In the genomic region with DNA sequence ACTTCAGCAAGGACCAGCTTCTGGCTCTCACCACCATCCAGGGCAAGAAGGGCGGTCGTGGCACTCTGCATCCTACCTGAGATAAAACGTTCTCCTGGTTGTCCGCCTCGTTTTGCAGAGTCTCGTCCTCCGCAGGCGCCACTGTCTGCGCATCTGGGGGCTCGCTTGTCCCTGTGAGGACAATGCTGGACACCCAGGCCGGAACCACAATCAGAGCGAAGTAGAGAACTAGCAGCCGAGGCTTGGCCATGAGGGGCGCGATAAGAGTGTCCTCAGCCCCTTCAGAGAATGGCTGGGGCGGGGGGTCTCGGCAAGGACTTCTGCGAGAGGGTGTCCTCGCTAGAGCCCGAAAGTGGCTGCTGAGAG, we compare ENCODE assay signal across 8 cellular contexts. TPM values are rescaled to one million over a fixed set of nuclear protein-coding genes. Genes with fewer than 3 reads are reported as not detected.
DNase-seq lines count a peak whose midpoint lies in the region; ATAC-seq and TF ChIP-seq lines count a peak whose summit lies in the region.

No MANE protein-coding gene starts in this region.

- no peak for TF ChIP-seq EP300 in transverse colon (IDR thresholded peaks at IDR 0.05; ENCODE audit: low read depth)

- peak overlapping the region; percentile 89 for H3K9ac ChIP-seq in mesenchymal stem cell (ENCODE audit: low read length)

- TF ChIP-seq CTCF in brain microvascular endothelial cell (IDR thresholded peaks at IDR 0.05; ENCODE audit: low read depth, low read length, missing control alignments) (no peak), transverse colon (IDR thresholded peaks at IDR 0.05) (no peak)

- peaks cover 26% of the 10 kb centered on the region for H3K4me1 ChIP-seq in mesenchymal stem cell (ENCODE audit: control insufficient read depth, insufficient read depth, low read depth, low read length)
- peaks cover 3 to 20% (median 14%) of the 10 kb centered on the region in 4 donors for H3K4me1 ChIP-seq in transverse colon

- no peaks in the 10 kb centered on the region for H3K9me3 Mint-ChIP-seq in activated T-cell treated with anti-CD3 and anti-CD28 coated beads, Interleukin-2, amount 50 U/mL, for 24 hours

- no peak overlapping the region for H3K14ac ChIP-seq in mesenchymal stem cell (ENCODE audit: low read length in 2 of 2)

- H3K27ac Mint-ChIP-seq in activated T-cell treated with anti-CD3 and anti-CD28 coated beads, Interleukin-2, amount 50 U/mL, for 24 hours = no peak overlapping the region

- peaks cover 9% of the 10 kb centered on the region for H3K4me1 Mint-ChIP-seq in activated T-cell treated with anti-CD3 and anti-CD28 coated beads, Interleukin-2, amount 50 U/mL, for 24 hours (ENCODE audit: low read depth)

- peaks cover 48% of the 10 kb centered on the region for H3K27me3 Mint-ChIP-seq in activated T-cell treated with anti-CD3 and anti-CD28 coated beads, Interleukin-2, amount 50 U/mL, for 24 hours

- H3K36me3 ChIP-seq in brain microvascular endothelial cell (replicated peaks) (no peaks in the 10 kb centered on the region), mesenchymal stem cell (ENCODE audit: control insufficient read depth in 1 of 2, insufficient read depth in 2 of 2, low read depth in 1 of 2, low read length in 2 of 2) (peaks cover 0 to 14% of the 10 kb centered on the region in 2 experiments), transverse colon (no peaks in the 10 kb centered on the region)

- H2BK12ac ChIP-seq in mesenchymal stem cell (ENCODE audit: low read length in 2 of 2) = peak overlapping the region in 1 of 2 experiments; percentile 49

- H3K4ac ChIP-seq in mesenchymal stem cell (ENCODE audit: low read depth in 1 of 2, low read length in 2 of 2) = no peak overlapping the region

- H3K23ac ChIP-seq in mesenchymal stem cell (ENCODE audit: low read length in 2 of 2) = no peak overlapping the region

- no peak for ATAC-seq in GM18873 (IDR thresholded peaks at IDR 0.05; ENCODE audit: low FRiP score, unreplicated experiment)
- no peak for ATAC-seq in GM21390 (IDR thresholded peaks at IDR 0.05; ENCODE audit: unreplicated experiment)

- peaks cover 12% of the 10 kb centered on the region for H3K79me1 ChIP-seq in mesenchymal stem cell (replicated peaks; ENCODE audit: low read length, poor library complexity, severe bottlenecking)

- H2BK15ac ChIP-seq in mesenchymal stem cell (ENCODE audit: low read depth, poor library complexity, severe bottlenecking) = no peak overlapping the region

- DNase-seq in activated T-cell treated with anti-CD3 and anti-CD28 coated beads, Interleukin-2, amount 50 U/mL, for 24 hours = peak; percentile 31
- DNase-seq in activated T-cell treated with anti-CD3 and anti-CD28 coated beads for 4 hours (no peak), brain microvascular endothelial cell (no peak), mesenchymal stem cell (peak; percentile 22), transverse colon (no peak), midbrain (lab: John Stamatoyannopoulos, UW) (no peak)

- peak overlapping the region; percentile 79 for H3K4me3 Mint-ChIP-seq in activated T-cell treated with anti-CD3 and anti-CD28 coated beads, Interleukin-2, amount 50 U/mL, for 24 hours

- H4K8ac ChIP-seq in mesenchymal stem cell (ENCODE audit: low read length) = peak overlapping the region; percentile 51

- peak overlapping the region; percentile 49 for H2AK5ac ChIP-seq in mesenchymal stem cell (ENCODE audit: low read length, severe bottlenecking)

- H3K4me3 ChIP-seq in brain microvascular endothelial cell (ENCODE audit: low read depth, low read length) (peak overlapping the region; percentile 84), mesenchymal stem cell (ENCODE audit: insufficient read depth in 1 of 2, low read depth in 1 of 2, low read length in 2 of 2) (peak overlapping the region; percentile 86 to 94), transverse colon (peak overlapping the region; percentile 37 to 64 (median 54))

- no peaks in the 10 kb centered on the region for H3K9me3 ChIP-seq in mesenchymal stem cell (ENCODE audit: control insufficient read depth, low read length)
- no peaks in the 10 kb centered on the region for H3K9me3 ChIP-seq in transverse colon

- no peak overlapping the region for H3K27ac ChIP-seq in brain microvascular endothelial cell
- H3K27ac ChIP-seq in mesenchymal stem cell (ENCODE audit: low read length, poor library complexity, severe bottlenecking) = peak overlapping the region; percentile 6
- H3K27ac ChIP-seq in transverse colon = peak overlapping the region; percentile 30 to 84 (median 68)

- TF ChIP-seq POLR2A in transverse colon (IDR thresholded peaks at IDR 0.05) = no peak

- no peak overlapping the region for H2BK5ac ChIP-seq in mesenchymal stem cell (ENCODE audit: low read depth, low read length, poor library complexity, severe bottlenecking)

- 36% methylated on average over 20 of the region's 20 CpGs for WGBS in mesenchymal stem cell
- 55% methylated on average over 18 of the region's 20 CpGs; no CpG with 5 or more reads in 1 of the 2 donors for WGBS in transverse colon (ENCODE audit: low coverage in 1 of 2), 2 donors

- in situ Hi-C loops in brain microvascular endothelial cell (cut with HindIII; ENCODE audit: low pct_ligation_motif_present, low sequenced_read_pairs) = no loop called here
- in situ Hi-C loops in transverse colon (cut with MboI; ENCODE audit: low pct_ligation_motif_present in 1 of 4, low pct_unique_long_range_greater_than_20kb in 1 of 4, low sequenced_read_pairs in 3 of 4) = loop anchor here in 1 of 4 donors (10.0 kb wide), 1 partner anchor 228 kb away; no protein-coding TSS in a partner anchor

- H3K36me3 Mint-ChIP-seq in activated T-cell treated with anti-CD3 and anti-CD28 coated beads, Interleukin-2, amount 50 U/mL, for 24 hours (ENCODE audit: low read depth) = peaks cover 3% of the 10 kb centered on the region

- H3K27me3 ChIP-seq in brain microvascular endothelial cell (replicated peaks) (no peaks in the 10 kb centered on the region), mesenchymal stem cell (ENCODE audit: control insufficient read depth in 1 of 2, insufficient read depth in 1 of 2, low read length in 2 of 2) (no peaks in the 10 kb centered on the region), transverse colon (peaks cover 16% of the 10 kb centered on the region)

- intact Hi-C loops in transverse colon (cut with DNase I; ENCODE audit: low total_unique reads) = loop anchor here (10.0 kb wide), 1 partner anchor 138 kb away; no protein-coding TSS in a partner anchor

- peak overlapping the region; percentile 61 for H3K4me2 ChIP-seq in mesenchymal stem cell (ENCODE audit: low read length, poor library complexity, severe bottlenecking)

- peak overlapping the region; percentile 81 for H2AFZ ChIP-seq in mesenchymal stem cell (ENCODE audit: low read depth, low read length)

- H4K91ac ChIP-seq in mesenchymal stem cell (ENCODE audit: low read length) = no peak overlapping the region

- no peak overlapping the region for H2BK120ac ChIP-seq in mesenchymal stem cell (ENCODE audit: low read depth, low read length)

- peak overlapping the region; percentile 44 to 87 for H3K18ac ChIP-seq in mesenchymal stem cell (ENCODE audit: low read depth in 1 of 2, low read length in 2 of 2)

RNA-seq across cellular contexts. Expression of gene OLFML2B, which starts 0.5 kb away (rescaled TPM):
- 4.5 TPM for polyA plus RNA-seq in mesenchymal stem cell (2013, experiment 1 of 2)
- 4.1 TPM for polyA plus RNA-seq in mesenchymal stem cell (2013, experiment 2 of 2)
- 1 to 10 TPM; 1.6 to 5.2 (median 3.7) TPM for total RNA-seq in transverse colon

RNA-seq across cellular contexts. Expression of gene NOS1AP, which starts 46.3 kb away (rescaled TPM):
- polyA plus RNA-seq in mesenchymal stem cell (2013, experiment 1 of 2) = 0.50 TPM
- 0.63 TPM for polyA plus RNA-seq in mesenchymal stem cell (2013, experiment 2 of 2)
- total RNA-seq in transverse colon = 10 to 100 TPM in 3 of 4 donors, 1 to 10 TPM in 1; 8.5 to 34.8 (median 14.1) TPM

Comparison
In these comparisons a context has a peak if more than half of its experiments do, and no peak if none do; other contexts are left out.
1. DNase-seq: peak in activated T-cell treated with anti-CD3 and anti-CD28 coated beads, Interleukin-2, amount 50 U/mL, for 24 hours (single experiment) and mesenchymal stem cell (single experiment); none in activated T-cell treated with anti-CD3 and anti-CD28 coated beads for 4 hours (single experiment), brain microvascular endothelial cell (single experiment), transverse colon (single experiment) and midbrain (single experiment).
2. Peak in every context shown above with its lines, with median percentiles within 50 percentile points of each other: H3K4me3 ChIP-seq.